In genomic region chr2:25197336-25198208, GRCh38 we compare ENCODE assay signal across 21 cellular contexts. TPM values are rescaled to one million over a fixed set of nuclear protein-coding genes. Genes with fewer than 3 reads are reported as not detected.
DNase-seq lines count a peak whose midpoint lies in the region; TF ChIP-seq lines count a peak whose summit lies in the region.
"Had no signal": no experiment of that assay in that cellular context is flagged by ENCODE, and none has a peak within 500 bp of the region (broad histone marks: within the 10 kb centered on the region; RNA-seq: fewer than 3 reads in every experiment).

No MANE protein-coding gene starts in this region.

- no peak overlapping the region for H3K4me3 ChIP-seq in A673 (ENCODE audit: low read depth, low read length, poor library complexity, severe bottlenecking)
- H3K4me3 ChIP-seq: HAP-1, uterus had no signal

- H3K4me3 Mint-ChIP-seq in type B pancreatic cell = no peak overlapping the region
- H3K4me3 Mint-ChIP-seq: activated CD8-positive, alpha-beta T cell treated with anti-CD3 and anti-CD28 coated beads, Interleukin-2, amount 10 ng/mL, durations not matched to agents 7 days and 5 days; brain; CD4-positive, CD25-positive, alpha-beta regulatory T cell had no signal

- no peaks in the 10 kb centered on the region for H3K9me3 Mint-ChIP-seq in type B pancreatic cell
- H3K9me3 Mint-ChIP-seq: activated T-helper 2 cell treated with anti-CD3 and anti-CD28 coated beads, Interferon-gamma antibody, Interleukin-2, Interleukin-4, amounts not matched to agents 10 μg/mL and 5 μg/mL and 100 μg/mL, durations not matched to agents 14 hours and 24 hours and 36 hours; brain; CD4-positive, CD25-positive, alpha-beta regulatory T cell had no signal

- H3K27me3 ChIP-seq in A673 (replicated peaks; ENCODE audit: insufficient read depth, low read depth, low read length, poor library complexity) = no peaks in the 10 kb centered on the region
- H3K27me3 ChIP-seq: uterus had no signal

- H3K4me1 ChIP-seq in A673 (ENCODE audit: insufficient read depth, low read length, poor library complexity, severe bottlenecking) = no peaks in the 10 kb centered on the region
- H3K4me1 ChIP-seq: uterus had no signal

- H3K27ac ChIP-seq in A673 (ENCODE audit: low read depth, low read length, poor library complexity, severe bottlenecking) = no peak overlapping the region
- H3K27ac ChIP-seq: uterus had no signal

- CTCF ChIA-PET in A673 (lab: Charles Lee) = interaction anchor here (0.6 to 1.1 kb wide), 3 partner anchors 93 to 254 kb away, joined by 3 to 7 read pairs (median 4); no protein-coding TSS in a partner anchor

- DNase-seq in ELR (ENCODE audit: low read depth) (peak; percentile 23), SK-MEL-5 (ENCODE audit: low read depth, low spot score) (peak; percentile 19), fibroblast of peridontal ligament (ENCODE audit: extremely low read depth) (peak; percentile 38), posterior vena cava (ENCODE audit: low spot score) (peak; percentile 37), type B pancreatic cell (ENCODE audit: extremely low spot score, unreplicated experiment) (no peak), A673 (ENCODE audit: low spot score) (no peak), occipital lobe (lab: John Stamatoyannopoulos, UW) (no peak), iPS-NIHi7 (ENCODE audit: extremely low spot score) (no peak)
- DNase-seq: activated CD8-positive, alpha-beta T cell treated with anti-CD3 and anti-CD28 coated beads, Interleukin-2, amount 10 ng/mL, durations not matched to agents 7 days and 5 days; CD4-positive, CD25-positive, alpha-beta regulatory T cell; GF-D8; KG1; NCI-H1436 treated with DMSO at 0.1 percent for 48 hours; NCI-H526; retina; stimulated activated CD4-positive, alpha-beta T cell treated with anti-CD3 and anti-CD28 coated beads, Interleukin-4, amount 100 ng/mL, for 4 hours; stimulated activated naive CD4-positive, alpha-beta T cell; uterus had no signal

- H3K36me3 ChIP-seq in A673 (ENCODE audit: insufficient read depth, low read length, poor library complexity, severe bottlenecking) = no peaks in the 10 kb centered on the region
- H3K36me3 ChIP-seq: HAP-1, uterus had no signal

- intact Hi-C loops in posterior vena cava (cut with DNase I) (no loop called here), A673 (cut with micrococcal nuclease; ENCODE audit: unreplicated experiment) (loop anchor here (2.0 to 5.0 kb wide), 3 partner anchors 60 to 363 kb away; no protein-coding TSS in a partner anchor)

- peaks cover 13% of the 10 kb centered on the region for H3K4me1 Mint-ChIP-seq in type B pancreatic cell (ENCODE audit: unreplicated experiment)

- H3K9me3 ChIP-seq in A673 (ENCODE audit: low read depth, low read length, poor library complexity, severe bottlenecking) = no peaks in the 10 kb centered on the region
- H3K9me3 ChIP-seq: HAP-1, uterus had no signal

- in situ Hi-C loops in SK-MEL-5 (cut with HindIII; ENCODE audit: low pct_unique_long_range_greater_than_20kb, low sequenced_read_pairs) = no loop called here

- no peak for TF ChIP-seq CTCF in type B pancreatic cell (conservative IDR thresholded peaks at IDR 0.05)
- no peak for TF ChIP-seq CTCF in A673 (conservative IDR thresholded peaks at IDR 0.05; ENCODE audit: low read depth, low read length)

- no peaks in the 10 kb centered on the region for H3K36me3 Mint-ChIP-seq in type B pancreatic cell
- H3K36me3 Mint-ChIP-seq: brain; CD4-positive, CD25-positive, alpha-beta regulatory T cell had no signal

- POLR2A ChIA-PET in A673 (lab: Charles Lee; ENCODE audit: low non-redundant PET) = no interaction called here

- no TSS peak for BruUV-seq in A673 (replicated peaks; lab: Mats Ljungman, UMichigan)

- H3K27me3 Mint-ChIP-seq in type B pancreatic cell = no peaks in the 10 kb centered on the region

- no peak overlapping the region for H3K27ac Mint-ChIP-seq in type B pancreatic cell
- H3K27ac Mint-ChIP-seq: activated CD8-positive, alpha-beta T cell treated with anti-CD3 and anti-CD28 coated beads, Interleukin-2, amount 10 ng/mL, durations not matched to agents 7 days and 5 days; activated T-helper 2 cell treated with anti-CD3 and anti-CD28 coated beads, Interferon-gamma antibody, Interleukin-2, Interleukin-4, amounts not matched to agents 10 μg/mL and 5 μg/mL and 100 μg/mL, durations not matched to agents 14 hours and 24 hours and 36 hours had no signal

RNA-seq across cellular contexts. Expression of gene POMC, which starts 29.2 kb away (rescaled TPM):
- total RNA-seq in SK-MEL-5 (2014; rRNA removed; shearing (Covaris generic)) = not detected in 2 replicates
- polyA plus RNA-seq in SK-MEL-5 (2015; cell fraction: cytosol; rRNA removed) = not detected in 2 replicates
- not detected in 2 replicates for polyA plus RNA-seq in SK-MEL-5 (2015; cell fraction: nucleus; rRNA removed)
- total RNA-seq in posterior vena cava (1 to 10 TPM; 1.9 to 2.2 TPM), type B pancreatic cell (ENCODE audit: low replicate concordance) (0.87 and 1.5 TPM in 2 replicates), A673 (2021) (not detected in 2 replicates), occipital lobe (0.78 TPM)

Comparison
In these comparisons a context has a peak if more than half of its experiments do, and no peak if none do; other contexts are left out.
1. DNase-seq: peak in ELR (single experiment), SK-MEL-5 (single experiment), fibroblast of peridontal ligament (single experiment) and posterior vena cava (single experiment); none in type B pancreatic cell (single experiment), A673 (single experiment), occipital lobe (single experiment) and iPS-NIHi7 (single experiment).